2 cellular contexts compared by ENCODE assay signal in the genomic region with DNA sequence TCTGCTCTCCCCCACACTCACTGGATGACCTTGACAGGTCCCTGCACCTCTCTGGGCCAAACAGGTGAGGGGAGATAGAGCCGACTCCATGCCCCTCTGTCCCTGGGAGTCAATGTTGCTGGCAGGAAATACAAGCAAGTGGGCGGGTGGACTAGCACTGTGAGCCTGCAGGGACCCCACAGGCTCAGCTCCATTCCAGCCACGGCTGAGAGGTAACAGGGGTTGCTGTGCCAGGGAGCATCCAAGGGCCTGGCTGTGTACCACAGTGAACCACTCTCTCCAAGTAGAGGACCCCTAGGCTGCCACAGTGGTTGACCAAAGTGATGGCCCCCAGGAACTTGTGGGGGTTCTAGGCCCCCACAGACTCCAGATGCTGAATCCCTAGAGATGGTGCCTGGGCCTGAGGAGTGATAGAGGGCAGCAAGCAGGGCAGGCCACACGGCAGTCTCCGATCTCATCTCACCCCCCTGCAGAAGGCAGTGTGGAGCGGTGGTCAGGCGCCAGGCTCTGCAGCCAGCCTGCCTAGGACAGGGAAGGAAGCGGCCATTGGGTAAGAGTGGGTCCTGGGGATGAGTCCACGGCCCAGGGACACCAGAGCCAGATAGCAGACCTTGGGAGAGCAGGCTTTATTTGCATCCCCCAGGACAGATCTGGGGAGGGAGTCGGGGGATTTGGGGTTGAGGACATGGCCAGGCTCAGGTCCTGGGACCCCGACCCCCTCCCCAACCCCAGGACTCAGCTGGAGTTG.
TF ChIP-seq lines count a peak whose summit lies in the region.

No MANE protein-coding gene starts in this region.

TF ChIP-seq in HEK293, 187 proteins besides CTCF, POLR2A, EP300 and RAD21:
- TF ChIP-seq ZIC2 (tag by site-specific recombination; IDR thresholded peaks at IDR 0.05) (peak; percentile 57; the same call in 1 of the 2 replicates), GLIS2 (tag by site-specific recombination; IDR thresholded peaks at IDR 0.05) (0 out of 2 replicates have a peak, but pooled peaks have one; percentile 11), ZNF530 (tag by site-specific recombination; IDR thresholded peaks at IDR 0.05; ENCODE audit: low read depth) (no peak)

TF ChIP-seq in H1, 55 proteins besides CTCF, POLR2A, EP300 and RAD21:
- TF ChIP-seq HDAC2 (IDR thresholded peaks at IDR 0.05; ENCODE audit: borderline replicate concordance in 1 of 2, low read depth in 2 of 2, low read length in 2 of 2): no peak
- TF ChIP-seq SUZ12 (IDR thresholded peaks at IDR 0.05; ENCODE audit: low read length): no peak
- no peak for TF ChIP-seq KDM5A (IDR thresholded peaks at IDR 0.05; ENCODE audit: low read length)
- TF ChIP-seq SP1 (IDR thresholded peaks at IDR 0.05; ENCODE audit: low read depth, low read length): no peak
- TF ChIP-seq SIX5 (IDR thresholded peaks at IDR 0.05; ENCODE audit: low read depth, low read length): no peak
- TF ChIP-seq CTBP2 (IDR thresholded peaks at IDR 0.05; ENCODE audit: borderline replicate concordance, insufficient read depth, insufficient read length, low read length): no peak
- TF ChIP-seq CBX8 (IDR thresholded peaks at IDR 0.05; ENCODE audit: borderline replicate concordance, low read depth, low read length): no peak
- TF ChIP-seq, protein P1, sequence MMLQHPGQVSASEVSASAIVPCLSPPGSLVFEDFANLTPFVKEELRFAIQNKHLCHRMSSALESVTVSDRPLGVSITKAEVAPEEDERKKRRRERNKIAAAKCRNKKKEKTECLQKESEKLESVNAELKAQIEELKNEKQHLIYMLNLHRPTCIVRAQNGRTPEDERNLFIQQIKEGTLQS (IDR thresholded peaks at IDR 0.05; ENCODE audit: insufficient read depth, low read depth, low read length): no peak
- TF ChIP-seq TBP (IDR thresholded peaks at IDR 0.05; ENCODE audit: low read depth, low read length): no peak
- TF ChIP-seq, protein P2, sequence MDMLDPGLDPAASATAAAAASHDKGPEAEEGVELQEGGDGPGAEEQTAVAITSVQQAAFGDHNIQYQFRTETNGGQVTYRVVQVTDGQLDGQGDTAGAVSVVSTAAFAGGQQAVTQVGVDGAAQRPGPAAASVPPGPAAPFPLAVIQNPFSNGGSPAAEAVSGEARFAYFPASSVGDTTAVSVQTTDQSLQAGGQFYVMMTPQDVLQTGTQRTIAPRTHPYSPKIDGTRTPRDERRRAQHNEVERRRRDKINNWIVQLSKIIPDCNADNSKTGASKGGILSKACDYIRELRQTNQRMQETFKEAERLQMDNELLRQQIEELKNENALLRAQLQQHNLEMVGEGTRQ (IDR thresholded peaks at IDR 0.05; ENCODE audit: low read length): no peak
- TF ChIP-seq CEBPB (IDR thresholded peaks at IDR 0.05; ENCODE audit: low read depth, low read length): no peak
- TF ChIP-seq GABPA (IDR thresholded peaks at IDR 0.05; ENCODE audit: borderline replicate concordance, insufficient read depth, low read length): no peak
